Comparison of ENCODE assay signal across 25 cellular contexts in the genomic region with DNA sequence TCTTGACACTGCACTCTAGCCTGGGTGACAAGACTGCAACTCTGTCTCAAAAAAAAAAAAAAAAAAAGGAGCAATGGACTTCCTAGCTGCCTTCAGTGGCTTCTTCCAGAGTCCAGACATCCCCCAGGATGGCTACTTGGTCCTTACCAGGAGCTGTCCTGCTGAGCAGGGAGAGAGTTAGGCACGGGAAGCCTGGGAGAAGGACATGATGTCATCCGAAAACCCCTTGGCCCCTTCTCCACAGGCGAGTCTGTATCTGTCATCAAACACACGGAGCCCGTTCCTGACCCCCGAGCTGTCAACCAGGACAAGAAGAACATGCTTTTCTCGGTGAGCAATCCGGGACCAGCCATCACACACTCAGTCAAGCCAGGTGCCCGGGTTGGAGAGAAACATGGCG. TPM values are rescaled to one million over a fixed set of nuclear protein-coding genes. Genes with fewer than 3 reads are reported as not detected.
A peak's percentile ranks its signal among the peaks of the same experiment; 100 is the strongest.
DNase-seq lines count a peak whose midpoint lies in the region; ATAC-seq, FAIRE-seq and TF ChIP-seq lines count a peak whose summit lies in the region.
"Had no signal": no experiment of that assay in that cellular context is flagged by ENCODE, and none has a peak within 500 bp of the region (broad histone marks: within the 10 kb centered on the region; RNA-seq: fewer than 3 reads in every experiment).

No MANE protein-coding gene starts in this region.

- no peak for TF ChIP-seq CTCF in HepG2 (CRISPR knock-in tag; IDR thresholded peaks at IDR 0.05)
- no peak for TF ChIP-seq CTCF in right lobe of liver (IDR thresholded peaks at IDR 0.05)
- no peak for TF ChIP-seq CTCF in osteoblast (IDR thresholded peaks at IDR 0.05; ENCODE audit: extremely low read depth, low read depth, low read length)
- no peak for TF ChIP-seq CTCF in gastrocnemius medialis (IDR thresholded peaks at IDR 0.05 in 4 of 5, conservative IDR thresholded peaks at IDR 0.05 in 1 of 5)

- H3K27ac Mint-ChIP-seq in activated T-helper 17 cell treated with anti-CD3 and anti-CD28 coated beads, Interleukin-2, amount 50 U/mL, for 72 hours, result no peak overlapping the region
- H3K27ac Mint-ChIP-seq: B cell; CD4-positive, alpha-beta T cell; CD8-positive, alpha-beta T cell had no signal

- no TSS peak for BruUV-seq in HepG2 (replicated peaks; lab: Mats Ljungman, UMichigan)

- H3K79me2 ChIP-seq in HepG2 (ENCODE audit: insufficient read depth, low read length) (no peaks in the 10 kb centered on the region), osteoblast (ENCODE audit: insufficient read depth, low read length) (no peaks in the 10 kb centered on the region)

- POLR2A ChIA-PET in HepG2 (lab: Yijun Ruan, JAX), result interaction anchor here (1.2 kb wide), 1 partner anchor 58 kb away, joined by 3 read pairs; no protein-coding TSS in a partner anchor

- H3K4me3 ChIP-seq in HepG2 (replicated peaks in 1 of 3; ENCODE audit: insufficient read depth in 1 of 3, low read depth in 2 of 3, low read length in 3 of 3) (no peak overlapping the region), right lobe of liver (no peak overlapping the region), osteoblast (ENCODE audit: insufficient read depth, low read length) (no peak overlapping the region), gastrocnemius medialis (no peak overlapping the region)
- H3K4me3 ChIP-seq: A549; BLaER1 treated with 17β-estradiol and CSF1 and Interleukin-3, amounts not matched to agents 10 nM and 100 nM had no signal

- no peaks in the 10 kb centered on the region for H3K9me3 ChIP-seq in HepG2 (ENCODE audit: low read length)
- no peaks in the 10 kb centered on the region for H3K9me3 ChIP-seq in right lobe of liver
- H3K9me3 ChIP-seq in osteoblast (ENCODE audit: low read depth, low read length), result no peaks in the 10 kb centered on the region
- no peaks in the 10 kb centered on the region for H3K9me3 ChIP-seq in gastrocnemius medialis
- H3K9me3 ChIP-seq: A549; BLaER1 treated with 17β-estradiol and CSF1 and Interleukin-3, amounts not matched to agents 10 nM and 100 nM; Caco-2 had no signal

- WGBS in HepG2 (ENCODE audit: low lambda C conversion rate), result 95% methylated on average over 10 of the region's 10 CpGs
- WGBS in right lobe of liver (ENCODE audit: insufficient coverage, low coverage, low lambda C conversion rate, missing lambda C conversion rate), result 60% methylated on average over 7 of the region's 10 CpGs

- H4K20me1 ChIP-seq in HepG2 (ENCODE audit: insufficient read depth, low read length), result no peaks in the 10 kb centered on the region
- no peaks in the 10 kb centered on the region for H4K20me1 ChIP-seq in osteoblast (ENCODE audit: insufficient read depth, low read length)
- H4K20me1 ChIP-seq: BLaER1 treated with 17β-estradiol and CSF1 and Interleukin-3, amounts not matched to agents 10 nM and 100 nM had no signal

- DNase-seq in HepG2 (ENCODE audit: low spot score) (no peak), right lobe of liver (no peak), osteoblast (ENCODE audit: insufficient read length, low spot score, missing footprints) (peak; percentile 8), gastrocnemius medialis (no peak), left colon (no peak)
- DNase-seq: AML-193; Caco-2; Calu3; CD4-positive, alpha-beta T cell; DMS79 treated with DMSO at 0.1 percent for 48 hours; GF-D8 had no signal

- H3K4me2 ChIP-seq in HepG2 (ENCODE audit: low read depth, low read length) (no peak overlapping the region), osteoblast (ENCODE audit: insufficient read depth, low read length) (no peak overlapping the region)
- H3K4me2 ChIP-seq: A549 had no signal

- no peaks in the 10 kb centered on the region for H3K9me3 Mint-ChIP-seq in activated T-helper 17 cell treated with anti-CD3 and anti-CD28 coated beads, Interleukin-2, amount 50 U/mL, for 72 hours
- H3K9me3 Mint-ChIP-seq: CD4-positive, alpha-beta T cell; CD8-positive, alpha-beta T cell had no signal

- H3K36me3 ChIP-seq in HepG2 (replicated peaks in 1 of 2; ENCODE audit: control insufficient read depth in 1 of 2, insufficient read depth in 2 of 2, low read length in 2 of 2) (peaks cover 16 to 23% of the 10 kb centered on the region in 2 experiments), right lobe of liver (no peaks in the 10 kb centered on the region), osteoblast (ENCODE audit: insufficient read depth, low read length) (no peaks in the 10 kb centered on the region), gastrocnemius medialis (peaks cover 0 to 12% of the 10 kb centered on the region in 2 donors)

- no peak overlapping the region for H3K27ac ChIP-seq in HepG2 (ENCODE audit: extremely low read length, insufficient read depth, low read length)
- no peak overlapping the region for H3K27ac ChIP-seq in right lobe of liver
- no peak overlapping the region for H3K27ac ChIP-seq in osteoblast (ENCODE audit: low read depth, low read length)
- H3K27ac ChIP-seq in gastrocnemius medialis, result peak overlapping the region; percentile 41 to 90 (median 72)
- H3K27ac ChIP-seq: 22Rv1; A549; BLaER1 treated with 17β-estradiol and CSF1 and Interleukin-3, amounts not matched to agents 10 nM and 100 nM; C4-2B had no signal

- TF ChIP-seq RAD21 in HepG2 (CRISPR knock-in tag; IDR thresholded peaks at IDR 0.05), result no peak

- no peak overlapping the region for H3K9ac ChIP-seq in HepG2 (ENCODE audit: insufficient read depth, low read depth, low read length)
- H3K9ac ChIP-seq: BLaER1 treated with 17β-estradiol and CSF1 and Interleukin-3, amounts not matched to agents 10 nM and 100 nM had no signal

- no peak for FAIRE-seq in HepG2 (lab: Jason Lieb, UNC)
- FAIRE-seq: A549, D721Med, G401.6, GM12891, GM19239 had no signal

- H3K4me1 Mint-ChIP-seq in activated T-helper 17 cell treated with anti-CD3 and anti-CD28 coated beads, Interleukin-2, amount 50 U/mL, for 72 hours, result no peaks in the 10 kb centered on the region
- H3K4me1 Mint-ChIP-seq: B cell had no signal

- H3K27me3 ChIP-seq in HepG2 (ENCODE audit: control insufficient read depth in 1 of 2, insufficient read depth in 2 of 2, low read length in 2 of 2), result no peaks in the 10 kb centered on the region
- H3K27me3 ChIP-seq in right lobe of liver, result no peaks in the 10 kb centered on the region
- H3K27me3 ChIP-seq in osteoblast (ENCODE audit: insufficient read depth, low read length), result no peaks in the 10 kb centered on the region
- no peaks in the 10 kb centered on the region for H3K27me3 ChIP-seq in gastrocnemius medialis
- H3K27me3 ChIP-seq: BLaER1 treated with 17β-estradiol and CSF1 and Interleukin-3, amounts not matched to agents 10 nM and 100 nM had no signal

- H3K27me3 Mint-ChIP-seq in activated T-helper 17 cell treated with anti-CD3 and anti-CD28 coated beads, Interleukin-2, amount 50 U/mL, for 72 hours, result peaks cover 5% of the 10 kb centered on the region
- H3K27me3 Mint-ChIP-seq: B cell; CD4-positive, alpha-beta T cell had no signal

- no peaks in the 10 kb centered on the region for H3K36me3 Mint-ChIP-seq in activated T-helper 17 cell treated with anti-CD3 and anti-CD28 coated beads, Interleukin-2, amount 50 U/mL, for 72 hours (ENCODE audit: low read depth)
- H3K36me3 Mint-ChIP-seq: CD8-positive, alpha-beta T cell had no signal

- no peak for ATAC-seq in HepG2
- no peak for ATAC-seq in right lobe of liver
- no peak for ATAC-seq in gastrocnemius medialis
- no peak for ATAC-seq in activated T-helper 17 cell treated with anti-CD3 and anti-CD28 coated beads, Interleukin-2, amount 50 U/mL, for 72 hours (replicated peaks)
- ATAC-seq in left colon, result no peak
- ATAC-seq in HG03280 (IDR thresholded peaks at IDR 0.05; ENCODE audit: unreplicated experiment), result no peak
- ATAC-seq: A549; CD8-positive, alpha-beta T cell had no signal

- in situ Hi-C loops in HepG2 (cut with HindIII; ENCODE audit: extremely low pct_ligation_motif_present, low pct_unique_long_range_greater_than_20kb), result no loop called here
- in situ Hi-C loops in gastrocnemius medialis (cut with MboI; ENCODE audit: low sequenced_read_pairs in 4 of 4), result no loop called here

- H3K4me1 ChIP-seq in HepG2 (ENCODE audit: insufficient read depth, low read length) (peaks cover 14% of the 10 kb centered on the region), right lobe of liver (no peaks in the 10 kb centered on the region), osteoblast (ENCODE audit: insufficient read depth, low read length) (no peaks in the 10 kb centered on the region), gastrocnemius medialis (peaks cover 0 to 25% of the 10 kb centered on the region in 2 donors)
- H3K4me1 ChIP-seq: A549, Caco-2 had no signal

- no peak for TF ChIP-seq POLR2A in HepG2 (IDR thresholded peaks at IDR 0.05; ENCODE audit: insufficient read depth in 1 of 2, low read depth in 2 of 2, low read length in 2 of 2)
- TF ChIP-seq POLR2A in right lobe of liver (IDR thresholded peaks at IDR 0.05), result no peak
- TF ChIP-seq POLR2A in gastrocnemius medialis (IDR thresholded peaks at IDR 0.05), result no peak

- intact Hi-C loops in HepG2 (cut with micrococcal nuclease; ENCODE audit: unreplicated experiment) (loop anchor here (5.0 kb wide), 1 partner anchor 40 kb away; a partner anchor contains a TSS), right lobe of liver (cut with DNase I) (no loop called here), gastrocnemius medialis (cut with DNase I; ENCODE audit: low total_unique reads) (no loop called here), left colon (cut with DNase I, micrococcal nuclease) (no loop called here)

- TF ChIP-seq EP300 in HepG2 (IDR thresholded peaks at IDR 0.05; ENCODE audit: low read depth in 2 of 2, low read length in 2 of 2) (no peak), HepG2 (CRISPR knock-in tag; IDR thresholded peaks at IDR 0.05; ENCODE audit: borderline replicate concordance) (no peak)

- H3K4me3 Mint-ChIP-seq in activated T-helper 17 cell treated with anti-CD3 and anti-CD28 coated beads, Interleukin-2, amount 50 U/mL, for 72 hours, result no peak overlapping the region
- H3K4me3 Mint-ChIP-seq: B cell; CD4-positive, alpha-beta T cell; CD8-positive, alpha-beta T cell had no signal

- H2AFZ ChIP-seq in HepG2 (ENCODE audit: low read length), result no peak overlapping the region
- H2AFZ ChIP-seq in osteoblast (ENCODE audit: low read length), result no peak overlapping the region

- CTCF ChIA-PET in HepG2 (lab: Yijun Ruan, JAX; ENCODE audit: low intra/inter-chr PET ratio, low total read pairs), result no interaction called here

RNA-seq across cellular contexts. Expression of a gene that starts 8.7 kb away (rescaled TPM):
- total RNA-seq in HepG2 (2016; rRNA removed; fragmentation: Illumina TruSeq; extraction: Trizol) (0.70 and 3.2 TPM in 2 replicates), right lobe of liver (1 to 10 TPM in 2 of 6 experiments, under 1 TPM in 4; 0.42 to 3.6 (median 0.77) TPM), osteoblast (0.29 and 0.36 TPM in 2 replicates), gastrocnemius medialis (100 to 1,000 TPM; 380 to 909 (median 764) TPM), left colon (1 to 10 TPM in 1 of 2 donors, under 1 TPM in 1; 0.47 to 1.3 TPM)
- 1.1 and 1.9 TPM in 2 replicates for total RNA-seq in HepG2 (2016; cell fraction: cytosol; rRNA removed; fragmentation: Illumina TruSeq; extraction: Trizol; ENCODE audit: low read depth)
- total RNA-seq in HepG2 (2016; cell fraction: insoluble cytoplasmic fraction; rRNA removed; fragmentation: Illumina TruSeq; extraction: Trizol), result 0.30 and 2.0 TPM in 2 replicates
- total RNA-seq in HepG2 (2016; cell fraction: membrane; rRNA removed; fragmentation: Illumina TruSeq; extraction: Trizol), result 0.65 and 1.3 TPM in 2 replicates
- 4.8 and 6.9 TPM in 2 replicates for total RNA-seq in HepG2 (2016; cell fraction: nucleus; rRNA removed; fragmentation: Illumina TruSeq; extraction: Trizol)
- 12.5 and 16.4 TPM in 2 replicates for polyA plus RNA-seq in HepG2 (2011; rRNA removed)
- 2.7 and 2.9 TPM in 2 replicates for polyA plus RNA-seq in HepG2 (2011; cell fraction: cytosol; rRNA removed)
- 149 and 332 TPM in 2 replicates for polyA plus RNA-seq in HepG2 (2011; cell fraction: nucleus; rRNA removed)
- 31.5 and 57.2 TPM in 2 replicates for polyA plus RNA-seq in HepG2 (2012)
- polyA plus RNA-seq in HepG2 (2016; cell fraction: cytosol; fragmentation: Illumina TruSeq; extraction: Trizol; ENCODE audit: low read depth), result 0.51 TPM in 2 replicates
- 1.3 and 1.5 TPM in 2 replicates for polyA plus RNA-seq in HepG2 (2016; cell fraction: insoluble cytoplasmic fraction; fragmentation: Illumina TruSeq; extraction: Trizol; ENCODE audit: low read depth)
- 0.87 and 1.9 TPM in 2 replicates for polyA plus RNA-seq in HepG2 (2016; cell fraction: membrane; fragmentation: Illumina TruSeq; extraction: Trizol; ENCODE audit: low read depth)
- 55.1 and 58.0 TPM in 2 replicates for polyA plus RNA-seq in HepG2 (2016; cell fraction: nucleus; fragmentation: Illumina TruSeq; extraction: Trizol; ENCODE audit: insufficient read depth, low read depth)
- 1.4 and 6.4 TPM in 2 replicates for polyA minus RNA-seq in HepG2 (2011; rRNA and poly(A)+ RNA removed; ENCODE audit: low replicate concordance)
- 0.59 and 1.4 TPM in 2 replicates for polyA minus RNA-seq in HepG2 (2011; cell fraction: cytosol; rRNA and poly(A)+ RNA removed)
- 26.7 and 30.8 TPM in 2 replicates for polyA minus RNA-seq in HepG2 (2011; cell fraction: nucleus; rRNA and poly(A)+ RNA removed)
- 1 to 10 TPM; 2.2 to 3.1 TPM for total RNA-seq in activated T-helper 17 cell treated with anti-CD3 and anti-CD28 coated beads, Interleukin-2, amount 50 U/mL, for 72 hours

RNA-seq across cellular contexts. Expression of a gene that starts 23.3 kb away (rescaled TPM):
- total RNA-seq in HepG2 (2016; rRNA removed; fragmentation: Illumina TruSeq; extraction: Trizol) (15.6 and 23.3 TPM in 2 replicates), right lobe of liver (10 to 100 TPM; 13.2 to 27.1 (median 20.6) TPM), osteoblast (14.8 and 17.1 TPM in 2 replicates), gastrocnemius medialis (10 to 100 TPM; 13.9 to 28.5 (median 20.6) TPM), left colon (10 to 100 TPM; 84.3 to 90.0 TPM)
- total RNA-seq in HepG2 (2016; cell fraction: cytosol; rRNA removed; fragmentation: Illumina TruSeq; extraction: Trizol; ENCODE audit: low read depth), result 22.5 and 27.1 TPM in 2 replicates
- total RNA-seq in HepG2 (2016; cell fraction: insoluble cytoplasmic fraction; rRNA removed; fragmentation: Illumina TruSeq; extraction: Trizol), result 13.4 and 24.5 TPM in 2 replicates
- 16.3 and 21.4 TPM in 2 replicates for total RNA-seq in HepG2 (2016; cell fraction: membrane; rRNA removed; fragmentation: Illumina TruSeq; extraction: Trizol)
- total RNA-seq in HepG2 (2016; cell fraction: nucleus; rRNA removed; fragmentation: Illumina TruSeq; extraction: Trizol), result 30.1 and 30.6 TPM in 2 replicates
- polyA plus RNA-seq in HepG2 (2011; rRNA removed), result 30.8 and 40.2 TPM in 2 replicates
- polyA plus RNA-seq in HepG2 (2011; cell fraction: cytosol; rRNA removed), result 15.2 and 19.8 TPM in 2 replicates
- polyA plus RNA-seq in HepG2 (2011; cell fraction: nucleus; rRNA removed), result 198 and 224 TPM in 2 replicates
- 35.0 and 37.6 TPM in 2 replicates for polyA plus RNA-seq in HepG2 (2012)
- polyA plus RNA-seq in HepG2 (2016; cell fraction: cytosol; fragmentation: Illumina TruSeq; extraction: Trizol; ENCODE audit: low read depth), result 4.3 and 6.0 TPM in 2 replicates
- 18.0 and 21.1 TPM in 2 replicates for polyA plus RNA-seq in HepG2 (2016; cell fraction: insoluble cytoplasmic fraction; fragmentation: Illumina TruSeq; extraction: Trizol; ENCODE audit: low read depth)
- polyA plus RNA-seq in HepG2 (2016; cell fraction: membrane; fragmentation: Illumina TruSeq; extraction: Trizol; ENCODE audit: low read depth), result 12.3 and 13.6 TPM in 2 replicates
- polyA plus RNA-seq in HepG2 (2016; cell fraction: nucleus; fragmentation: Illumina TruSeq; extraction: Trizol; ENCODE audit: insufficient read depth, low read depth), result 82.4 and 89.4 TPM in 2 replicates
- polyA minus RNA-seq in HepG2 (2011; rRNA and poly(A)+ RNA removed; ENCODE audit: low replicate concordance), result 44.5 and 55.4 TPM in 2 replicates
- 10.5 and 11.6 TPM in 2 replicates for polyA minus RNA-seq in HepG2 (2011; cell fraction: cytosol; rRNA and poly(A)+ RNA removed)
- 36.8 and 48.6 TPM in 2 replicates for polyA minus RNA-seq in HepG2 (2011; cell fraction: nucleus; rRNA and poly(A)+ RNA removed)
- total RNA-seq in activated T-helper 17 cell treated with anti-CD3 and anti-CD28 coated beads, Interleukin-2, amount 50 U/mL, for 72 hours, result 10 to 100 TPM; 45.0 to 46.4 TPM

RNA-seq across cellular contexts. Expression of a gene that starts 38.1 kb away (rescaled TPM):
- total RNA-seq in HepG2 (2016; rRNA removed; fragmentation: Illumina TruSeq; extraction: Trizol) (16.1 and 18.4 TPM in 2 replicates), right lobe of liver (10 to 100 TPM in 2 of 6 experiments, 1 to 10 TPM in 4; 5.0 to 21.0 (median 9.1) TPM), osteoblast (27.4 and 31.5 TPM in 2 replicates), gastrocnemius medialis (10 to 100 TPM in 1 of 4 donors, 1 to 10 TPM in 3; 2.9 to 13.9 (median 6.4) TPM), left colon (10 to 100 TPM; 39.6 to 41.4 TPM)
- total RNA-seq in HepG2 (2016; cell fraction: cytosol; rRNA removed; fragmentation: Illumina TruSeq; extraction: Trizol; ENCODE audit: low read depth), result 2.9 and 3.6 TPM in 2 replicates
- 13.9 and 19.6 TPM in 2 replicates for total RNA-seq in HepG2 (2016; cell fraction: insoluble cytoplasmic fraction; rRNA removed; fragmentation: Illumina TruSeq; extraction: Trizol)
- 7.5 and 8.4 TPM in 2 replicates for total RNA-seq in HepG2 (2016; cell fraction: membrane; rRNA removed; fragmentation: Illumina TruSeq; extraction: Trizol)
- 10.2 and 11.4 TPM in 2 replicates for total RNA-seq in HepG2 (2016; cell fraction: nucleus; rRNA removed; fragmentation: Illumina TruSeq; extraction: Trizol)
- 10.8 and 12.4 TPM in 2 replicates for polyA plus RNA-seq in HepG2 (2011; rRNA removed)
- polyA plus RNA-seq in HepG2 (2011; cell fraction: cytosol; rRNA removed), result 8.5 and 13.3 TPM in 2 replicates
- polyA plus RNA-seq in HepG2 (2011; cell fraction: nucleus; rRNA removed), result 28.2 and 32.3 TPM in 2 replicates
- 5.7 and 7.3 TPM in 2 replicates for polyA plus RNA-seq in HepG2 (2012)
- polyA plus RNA-seq in HepG2 (2016; cell fraction: cytosol; fragmentation: Illumina TruSeq; extraction: Trizol; ENCODE audit: low read depth), result 1.9 and 2.8 TPM in 2 replicates
- polyA plus RNA-seq in HepG2 (2016; cell fraction: insoluble cytoplasmic fraction; fragmentation: Illumina TruSeq; extraction: Trizol; ENCODE audit: low read depth), result 9.8 and 12.4 TPM in 2 replicates
- 4.5 and 4.9 TPM in 2 replicates for polyA plus RNA-seq in HepG2 (2016; cell fraction: membrane; fragmentation: Illumina TruSeq; extraction: Trizol; ENCODE audit: low read depth)
- polyA plus RNA-seq in HepG2 (2016; cell fraction: nucleus; fragmentation: Illumina TruSeq; extraction: Trizol; ENCODE audit: insufficient read depth, low read depth), result 17.2 and 17.9 TPM in 2 replicates
- 5.5 and 7.5 TPM in 2 replicates for polyA minus RNA-seq in HepG2 (2011; rRNA and poly(A)+ RNA removed; ENCODE audit: low replicate concordance)
- polyA minus RNA-seq in HepG2 (2011; cell fraction: cytosol; rRNA and poly(A)+ RNA removed), result 5.5 and 7.4 TPM in 2 replicates
- 6.2 and 7.5 TPM in 2 replicates for polyA minus RNA-seq in HepG2 (2011; cell fraction: nucleus; rRNA and poly(A)+ RNA removed)
- 10 to 100 TPM; 21.5 to 34.1 TPM for total RNA-seq in activated T-helper 17 cell treated with anti-CD3 and anti-CD28 coated beads, Interleukin-2, amount 50 U/mL, for 72 hours

RNA-seq across cellular contexts. Expression of a gene that starts 40.8 kb away (rescaled TPM):
- total RNA-seq in HepG2 (2016; rRNA removed; fragmentation: Illumina TruSeq; extraction: Trizol), result 138 and 298 TPM in 2 replicates
- total RNA-seq in HepG2 (2016; cell fraction: cytosol; rRNA removed; fragmentation: Illumina TruSeq; extraction: Trizol; ENCODE audit: low read depth), result 52.9 and 59.0 TPM in 2 replicates
- total RNA-seq in HepG2 (2016; cell fraction: insoluble cytoplasmic fraction; rRNA removed; fragmentation: Illumina TruSeq; extraction: Trizol), result 109 and 318 TPM in 2 replicates
- 97.9 and 102 TPM in 2 replicates for total RNA-seq in HepG2 (2016; cell fraction: membrane; rRNA removed; fragmentation: Illumina TruSeq; extraction: Trizol)
- 269 and 303 TPM in 2 replicates for total RNA-seq in HepG2 (2016; cell fraction: nucleus; rRNA removed; fragmentation: Illumina TruSeq; extraction: Trizol)
- polyA plus RNA-seq in HepG2 (2011; rRNA removed), result 189 and 206 TPM in 2 replicates
- 123 and 178 TPM in 2 replicates for polyA plus RNA-seq in HepG2 (2011; cell fraction: cytosol; rRNA removed)
- polyA plus RNA-seq in HepG2 (2011; cell fraction: nucleus; rRNA removed), result 404 and 487 TPM in 2 replicates
- polyA plus RNA-seq in HepG2 (2012), result 180 and 205 TPM in 2 replicates
- polyA plus RNA-seq in HepG2 (2016; cell fraction: cytosol; fragmentation: Illumina TruSeq; extraction: Trizol; ENCODE audit: low read depth), result 69.4 and 72.1 TPM in 2 replicates
- polyA plus RNA-seq in HepG2 (2016; cell fraction: insoluble cytoplasmic fraction; fragmentation: Illumina TruSeq; extraction: Trizol; ENCODE audit: low read depth), result 150 and 184 TPM in 2 replicates
- polyA plus RNA-seq in HepG2 (2016; cell fraction: membrane; fragmentation: Illumina TruSeq; extraction: Trizol; ENCODE audit: low read depth), result 99.2 and 107 TPM in 2 replicates
- polyA plus RNA-seq in HepG2 (2016; cell fraction: nucleus; fragmentation: Illumina TruSeq; extraction: Trizol; ENCODE audit: insufficient read depth, low read depth), result 673 and 742 TPM in 2 replicates
- polyA minus RNA-seq in HepG2 (2011; rRNA and poly(A)+ RNA removed; ENCODE audit: low replicate concordance), result 135 and 165 TPM in 2 replicates
- 69.4 and 75.9 TPM in 2 replicates for polyA minus RNA-seq in HepG2 (2011; cell fraction: cytosol; rRNA and poly(A)+ RNA removed)
- 56.7 and 63.5 TPM in 2 replicates for polyA minus RNA-seq in HepG2 (2011; cell fraction: nucleus; rRNA and poly(A)+ RNA removed)
- 100 to 1,000 TPM; 103 to 169 (median 141) TPM for total RNA-seq in right lobe of liver
- 89.9 and 101 TPM in 2 replicates for total RNA-seq in osteoblast
- 100 to 1,000 TPM; 140 to 196 (median 167) TPM for total RNA-seq in gastrocnemius medialis
- 100 to 1,000 TPM; 140 to 291 TPM for total RNA-seq in activated T-helper 17 cell treated with anti-CD3 and anti-CD28 coated beads, Interleukin-2, amount 50 U/mL, for 72 hours
- 100 to 1,000 TPM; 221 to 301 TPM for total RNA-seq in left colon

RNA-seq across cellular contexts. Expression of a gene that starts 44.8 kb away (rescaled TPM):
- total RNA-seq in HepG2 (2016; rRNA removed; fragmentation: Illumina TruSeq; extraction: Trizol) (0.48 and 0.55 TPM in 2 replicates), right lobe of liver (under 1 TPM in 1 of 6 experiments, not detected in 5; 0.10 TPM), osteoblast (not detected in 2 replicates), gastrocnemius medialis (not detected), left colon (1 to 10 TPM in 1 of 2 donors, under 1 TPM in 1; 0.64 to 1.2 TPM)
- 0.26 TPM in 1 of 2 replicates, not detected in the other for total RNA-seq in HepG2 (2016; cell fraction: cytosol; rRNA removed; fragmentation: Illumina TruSeq; extraction: Trizol; ENCODE audit: low read depth)
- total RNA-seq in HepG2 (2016; cell fraction: insoluble cytoplasmic fraction; rRNA removed; fragmentation: Illumina TruSeq; extraction: Trizol), result 0.34 and 0.37 TPM in 2 replicates
- 0.24 TPM in 1 of 2 replicates, not detected in the other for total RNA-seq in HepG2 (2016; cell fraction: membrane; rRNA removed; fragmentation: Illumina TruSeq; extraction: Trizol)
- total RNA-seq in HepG2 (2016; cell fraction: nucleus; rRNA removed; fragmentation: Illumina TruSeq; extraction: Trizol), result not detected in 2 replicates
- polyA plus RNA-seq in HepG2 (2011; rRNA removed), result 1.1 and 1.2 TPM in 2 replicates
- polyA plus RNA-seq in HepG2 (2011; cell fraction: cytosol; rRNA removed), result 0.92 and 2.2 TPM in 2 replicates
- polyA plus RNA-seq in HepG2 (2011; cell fraction: nucleus; rRNA removed), result 2.1 and 2.5 TPM in 2 replicates
- 1.6 and 2.5 TPM in 2 replicates for polyA plus RNA-seq in HepG2 (2012)
- 0.05 and 0.07 TPM in 2 replicates for polyA plus RNA-seq in HepG2 (2016; cell fraction: cytosol; fragmentation: Illumina TruSeq; extraction: Trizol; ENCODE audit: low read depth)
- polyA plus RNA-seq in HepG2 (2016; cell fraction: insoluble cytoplasmic fraction; fragmentation: Illumina TruSeq; extraction: Trizol; ENCODE audit: low read depth), result 0.64 and 0.67 TPM in 2 replicates
- polyA plus RNA-seq in HepG2 (2016; cell fraction: membrane; fragmentation: Illumina TruSeq; extraction: Trizol; ENCODE audit: low read depth), result 0.10 TPM in 1 of 2 replicates, not detected in the other
- 0.32 and 0.45 TPM in 2 replicates for polyA plus RNA-seq in HepG2 (2016; cell fraction: nucleus; fragmentation: Illumina TruSeq; extraction: Trizol; ENCODE audit: insufficient read depth, low read depth)
- polyA minus RNA-seq in HepG2 (2011; rRNA and poly(A)+ RNA removed; ENCODE audit: low replicate concordance), result 0.07 and 1.0 TPM in 2 replicates
- polyA minus RNA-seq in HepG2 (2011; cell fraction: cytosol; rRNA and poly(A)+ RNA removed), result not detected in 2 replicates
- polyA minus RNA-seq in HepG2 (2011; cell fraction: nucleus; rRNA and poly(A)+ RNA removed), result 0.39 and 0.75 TPM in 2 replicates
- total RNA-seq in activated T-helper 17 cell treated with anti-CD3 and anti-CD28 coated beads, Interleukin-2, amount 50 U/mL, for 72 hours, result 1 to 10 TPM in 1 of 2 donors, not detected in 1; 2.1 TPM
- total RNA-seq: A172, Caco-2, Calu3 had no signal
- polyA plus RNA-seq: A549, BJ had no signal

Comparison
In these comparisons a context has a peak if more than half of its experiments do, and no peak if none do; other contexts are left out.
1. H3K27ac ChIP-seq: peak in gastrocnemius medialis (4 of 4); none in HepG2 (single experiment), right lobe of liver (0 of 3) and osteoblast (single experiment).
2. RNA of a gene that starts 8.7 kb away (total RNA-seq): 380 to 909 TPM in gastrocnemius medialis; 0.30 to 6.9 TPM in HepG2, 2.2 to 3.1 TPM in activated T-helper 17 cell treated with anti-CD3 and anti-CD28 coated beads, Interleukin-2, amount 50 U/mL, for 72 hours, 0.47 to 1.3 TPM in left colon, 0.42 to 3.6 TPM in right lobe of liver and 0.29 to 0.36 TPM in osteoblast; every median in the first group is over 10 times any median in the second.